In the genomic region with DNA sequence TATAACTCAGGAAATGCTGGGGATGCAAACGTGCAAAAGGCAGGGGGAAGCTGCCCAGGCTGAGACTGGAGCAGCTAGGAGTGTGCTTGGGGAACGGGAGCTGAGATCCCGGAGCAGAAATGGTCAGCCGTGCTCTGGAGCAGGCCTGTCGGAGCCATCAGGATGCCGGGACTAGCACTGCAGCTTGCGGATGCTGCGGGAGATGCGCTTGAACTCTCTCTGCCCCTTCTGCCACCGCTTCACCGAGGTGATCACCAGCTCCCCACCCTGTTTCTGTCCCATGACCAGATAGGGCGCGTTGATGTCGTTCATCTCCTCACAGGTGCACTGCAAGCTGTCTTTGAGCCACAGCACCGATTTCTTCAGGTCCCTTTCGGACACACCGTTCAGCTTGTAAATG, we compare ENCODE assay signal across 1 cellular context.
TF ChIP-seq lines count a peak whose summit lies in the region.

No MANE protein-coding gene starts in this region.

TF ChIP-seq in H1, 55 proteins besides CTCF, POLR2A, EP300 and RAD21:
- TF ChIP-seq SP4 (IDR thresholded peaks at IDR 0.05; ENCODE audit: low read length) (no peak), CHD1 (IDR thresholded peaks at IDR 0.05; ENCODE audit: low read depth, low read length) (no peak), KDM1A (IDR thresholded peaks at IDR 0.05; ENCODE audit: borderline replicate concordance, low read length) (no peak), POLR2AphosphoS5 (IDR thresholded peaks at IDR 0.05; ENCODE audit: low read depth, low read length) (no peak; the same call in none of the 2 replicates), POU5F1 (IDR thresholded peaks at IDR 0.05; ENCODE audit: low read depth, low read length) (no peak), NANOG (IDR thresholded peaks at IDR 0.05; ENCODE audit: insufficient read depth, low read depth, low read length, poor library complexity, severe bottlenecking) (no peak), PHF8 (conservative IDR thresholded peaks at IDR 0.05; ENCODE audit: low read depth, low read length) (no peak), SIRT6 (IDR thresholded peaks at IDR 0.05; ENCODE audit: low read length) (no peak), MAFK (IDR thresholded peaks at IDR 0.05; ENCODE audit: low read depth, low read length) (no peak), EZH2 (IDR thresholded peaks at IDR 0.05; ENCODE audit: low read depth, low read length, severe bottlenecking) (no peak), JUND (IDR thresholded peaks at IDR 0.05; ENCODE audit: low read length) (no peak), CBX8 (IDR thresholded peaks at IDR 0.05; ENCODE audit: borderline replicate concordance, low read depth, low read length) (no peak), SRF (IDR thresholded peaks at IDR 0.05; ENCODE audit: low read depth, low read length) (no peak), BACH1 (IDR thresholded peaks at IDR 0.05; ENCODE audit: low read length) (no peak), RBBP5 (IDR thresholded peaks at IDR 0.05; ENCODE audit: borderline replicate concordance, low read depth, low read length) (no peak)
- TF ChIP-seq, protein P1, sequence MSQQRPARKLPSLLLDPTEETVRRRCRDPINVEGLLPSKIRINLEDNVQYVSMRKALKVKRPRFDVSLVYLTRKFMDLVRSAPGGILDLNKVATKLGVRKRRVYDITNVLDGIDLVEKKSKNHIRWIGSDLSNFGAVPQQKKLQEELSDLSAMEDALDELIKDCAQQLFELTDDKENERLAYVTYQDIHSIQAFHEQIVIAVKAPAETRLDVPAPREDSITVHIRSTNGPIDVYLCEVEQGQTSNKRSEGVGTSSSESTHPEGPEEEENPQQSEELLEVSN (IDR thresholded peaks at IDR 0.05) = no peak
- TF ChIP-seq, protein P2, sequence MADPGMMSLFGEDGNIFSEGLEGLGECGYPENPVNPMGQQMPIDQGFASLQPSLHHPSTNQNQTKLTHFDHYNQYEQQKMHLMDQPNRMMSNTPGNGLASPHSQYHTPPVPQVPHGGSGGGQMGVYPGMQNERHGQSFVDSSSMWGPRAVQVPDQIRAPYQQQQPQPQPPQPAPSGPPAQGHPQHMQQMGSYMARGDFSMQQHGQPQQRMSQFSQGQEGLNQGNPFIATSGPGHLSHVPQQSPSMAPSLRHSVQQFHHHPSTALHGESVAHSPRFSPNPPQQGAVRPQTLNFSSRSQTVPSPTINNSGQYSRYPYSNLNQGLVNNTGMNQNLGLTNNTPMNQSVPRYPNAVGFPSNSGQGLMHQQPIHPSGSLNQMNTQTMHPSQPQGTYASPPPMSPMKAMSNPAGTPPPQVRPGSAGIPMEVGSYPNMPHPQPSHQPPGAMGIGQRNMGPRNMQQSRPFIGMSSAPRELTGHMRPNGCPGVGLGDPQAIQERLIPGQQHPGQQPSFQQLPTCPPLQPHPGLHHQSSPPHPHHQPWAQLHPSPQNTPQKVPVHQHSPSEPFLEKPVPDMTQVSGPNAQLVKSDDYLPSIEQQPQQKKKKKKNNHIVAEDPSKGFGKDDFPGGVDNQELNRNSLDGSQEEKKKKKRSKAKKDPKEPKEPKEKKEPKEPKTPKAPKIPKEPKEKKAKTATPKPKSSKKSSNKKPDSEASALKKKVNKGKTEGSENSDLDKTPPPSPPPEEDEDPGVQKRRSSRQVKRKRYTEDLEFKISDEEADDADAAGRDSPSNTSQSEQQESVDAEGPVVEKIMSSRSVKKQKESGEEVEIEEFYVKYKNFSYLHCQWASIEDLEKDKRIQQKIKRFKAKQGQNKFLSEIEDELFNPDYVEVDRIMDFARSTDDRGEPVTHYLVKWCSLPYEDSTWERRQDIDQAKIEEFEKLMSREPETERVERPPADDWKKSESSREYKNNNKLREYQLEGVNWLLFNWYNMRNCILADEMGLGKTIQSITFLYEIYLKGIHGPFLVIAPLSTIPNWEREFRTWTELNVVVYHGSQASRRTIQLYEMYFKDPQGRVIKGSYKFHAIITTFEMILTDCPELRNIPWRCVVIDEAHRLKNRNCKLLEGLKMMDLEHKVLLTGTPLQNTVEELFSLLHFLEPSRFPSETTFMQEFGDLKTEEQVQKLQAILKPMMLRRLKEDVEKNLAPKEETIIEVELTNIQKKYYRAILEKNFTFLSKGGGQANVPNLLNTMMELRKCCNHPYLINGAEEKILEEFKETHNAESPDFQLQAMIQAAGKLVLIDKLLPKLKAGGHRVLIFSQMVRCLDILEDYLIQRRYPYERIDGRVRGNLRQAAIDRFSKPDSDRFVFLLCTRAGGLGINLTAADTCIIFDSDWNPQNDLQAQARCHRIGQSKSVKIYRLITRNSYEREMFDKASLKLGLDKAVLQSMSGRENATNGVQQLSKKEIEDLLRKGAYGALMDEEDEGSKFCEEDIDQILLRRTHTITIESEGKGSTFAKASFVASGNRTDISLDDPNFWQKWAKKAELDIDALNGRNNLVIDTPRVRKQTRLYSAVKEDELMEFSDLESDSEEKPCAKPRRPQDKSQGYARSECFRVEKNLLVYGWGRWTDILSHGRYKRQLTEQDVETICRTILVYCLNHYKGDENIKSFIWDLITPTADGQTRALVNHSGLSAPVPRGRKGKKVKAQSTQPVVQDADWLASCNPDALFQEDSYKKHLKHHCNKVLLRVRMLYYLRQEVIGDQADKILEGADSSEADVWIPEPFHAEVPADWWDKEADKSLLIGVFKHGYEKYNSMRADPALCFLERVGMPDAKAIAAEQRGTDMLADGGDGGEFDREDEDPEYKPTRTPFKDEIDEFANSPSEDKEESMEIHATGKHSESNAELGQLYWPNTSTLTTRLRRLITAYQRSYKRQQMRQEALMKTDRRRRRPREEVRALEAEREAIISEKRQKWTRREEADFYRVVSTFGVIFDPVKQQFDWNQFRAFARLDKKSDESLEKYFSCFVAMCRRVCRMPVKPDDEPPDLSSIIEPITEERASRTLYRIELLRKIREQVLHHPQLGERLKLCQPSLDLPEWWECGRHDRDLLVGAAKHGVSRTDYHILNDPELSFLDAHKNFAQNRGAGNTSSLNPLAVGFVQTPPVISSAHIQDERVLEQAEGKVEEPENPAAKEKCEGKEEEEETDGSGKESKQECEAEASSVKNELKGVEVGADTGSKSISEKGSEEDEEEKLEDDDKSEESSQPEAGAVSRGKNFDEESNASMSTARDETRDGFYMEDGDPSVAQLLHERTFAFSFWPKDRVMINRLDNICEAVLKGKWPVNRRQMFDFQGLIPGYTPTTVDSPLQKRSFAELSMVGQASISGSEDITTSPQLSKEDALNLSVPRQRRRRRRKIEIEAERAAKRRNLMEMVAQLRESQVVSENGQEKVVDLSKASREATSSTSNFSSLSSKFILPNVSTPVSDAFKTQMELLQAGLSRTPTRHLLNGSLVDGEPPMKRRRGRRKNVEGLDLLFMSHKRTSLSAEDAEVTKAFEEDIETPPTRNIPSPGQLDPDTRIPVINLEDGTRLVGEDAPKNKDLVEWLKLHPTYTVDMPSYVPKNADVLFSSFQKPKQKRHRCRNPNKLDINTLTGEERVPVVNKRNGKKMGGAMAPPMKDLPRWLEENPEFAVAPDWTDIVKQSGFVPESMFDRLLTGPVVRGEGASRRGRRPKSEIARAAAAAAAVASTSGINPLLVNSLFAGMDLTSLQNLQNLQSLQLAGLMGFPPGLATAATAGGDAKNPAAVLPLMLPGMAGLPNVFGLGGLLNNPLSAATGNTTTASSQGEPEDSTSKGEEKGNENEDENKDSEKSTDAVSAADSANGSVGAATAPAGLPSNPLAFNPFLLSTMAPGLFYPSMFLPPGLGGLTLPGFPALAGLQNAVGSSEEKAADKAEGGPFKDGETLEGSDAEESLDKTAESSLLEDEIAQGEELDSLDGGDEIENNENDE (IDR thresholded peaks at IDR 0.05; ENCODE audit: insufficient replicate concordance, low read length) = no peak
- TF ChIP-seq, protein P3, sequence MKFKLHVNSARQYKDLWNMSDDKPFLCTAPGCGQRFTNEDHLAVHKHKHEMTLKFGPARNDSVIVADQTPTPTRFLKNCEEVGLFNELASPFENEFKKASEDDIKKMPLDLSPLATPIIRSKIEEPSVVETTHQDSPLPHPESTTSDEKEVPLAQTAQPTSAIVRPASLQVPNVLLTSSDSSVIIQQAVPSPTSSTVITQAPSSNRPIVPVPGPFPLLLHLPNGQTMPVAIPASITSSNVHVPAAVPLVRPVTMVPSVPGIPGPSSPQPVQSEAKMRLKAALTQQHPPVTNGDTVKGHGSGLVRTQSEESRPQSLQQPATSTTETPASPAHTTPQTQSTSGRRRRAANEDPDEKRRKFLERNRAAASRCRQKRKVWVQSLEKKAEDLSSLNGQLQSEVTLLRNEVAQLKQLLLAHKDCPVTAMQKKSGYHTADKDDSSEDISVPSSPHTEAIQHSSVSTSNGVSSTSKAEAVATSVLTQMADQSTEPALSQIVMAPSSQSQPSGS (IDR thresholded peaks at IDR 0.05; ENCODE audit: low read length) = no peak
